In the genomic region with DNA sequence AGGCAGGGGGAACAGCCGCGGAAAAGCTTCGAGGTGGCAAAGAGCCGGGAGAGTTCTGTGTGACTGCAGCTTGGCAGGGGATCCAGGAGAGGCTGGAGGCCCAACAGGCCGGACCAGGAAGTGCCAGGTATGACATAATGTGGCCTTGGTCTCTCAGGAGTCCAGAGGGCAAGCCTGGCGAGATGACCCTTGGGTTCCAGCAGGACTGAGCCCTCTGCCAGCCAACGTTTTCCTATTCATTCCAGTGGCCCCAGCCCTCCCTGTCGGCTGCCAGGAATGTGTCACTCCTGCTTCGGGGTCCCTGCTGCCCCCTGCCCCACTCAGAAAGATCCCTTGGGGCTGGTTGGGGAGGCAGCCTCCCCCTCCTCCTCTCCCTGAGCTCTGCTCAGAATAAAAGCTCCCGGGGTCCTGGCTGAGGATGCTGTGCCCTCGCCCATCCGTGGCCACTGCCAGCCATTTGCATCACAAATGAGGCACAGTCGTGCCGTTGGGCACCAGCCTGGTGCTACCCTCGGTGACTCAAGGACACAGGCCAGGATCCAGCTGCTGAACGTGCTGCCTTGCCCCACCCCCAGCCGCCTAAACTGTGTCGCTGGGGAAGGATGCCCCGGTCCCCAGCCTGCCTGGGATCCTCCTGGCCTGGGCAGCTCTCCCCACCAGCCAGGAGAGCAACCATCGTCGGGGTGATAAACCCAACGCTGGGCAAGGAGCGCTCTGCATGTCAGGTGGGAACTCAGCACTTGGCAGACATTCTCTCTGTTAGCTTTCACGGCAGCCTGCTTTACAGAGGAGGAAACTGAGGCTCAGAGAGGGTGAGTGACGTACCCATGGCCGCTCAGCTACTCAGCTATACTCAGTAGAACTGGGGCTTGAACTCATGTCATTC, we compare ENCODE assay signal across 17 cellular contexts. TPM values are rescaled to one million over a fixed set of nuclear protein-coding genes. Genes with fewer than 3 reads are reported as not detected.
DNase-seq lines count a peak whose midpoint lies in the region; FAIRE-seq and TF ChIP-seq lines count a peak whose summit lies in the region.
"Had no signal": no experiment of that assay in that cellular context is flagged by ENCODE, and none has a peak within 500 bp of the region (broad histone marks: within the 10 kb centered on the region; RNA-seq: fewer than 3 reads in every experiment).

No MANE protein-coding gene starts in this region.

- no peaks in the 10 kb centered on the region for H3K79me2 ChIP-seq in H1 (ENCODE audit: control insufficient read depth in 1 of 2, insufficient read depth in 2 of 2, low read length in 2 of 2)

- no peak overlapping the region for H4K5ac ChIP-seq in H1 (ENCODE audit: insufficient read length, low read depth, low read length)

- H3K23ac ChIP-seq in H1 (ENCODE audit: insufficient read length), result no peak overlapping the region

- no peak overlapping the region; the same call in 1 of the 2 replicates for H2AFZ ChIP-seq in H1 (ENCODE audit: low read length)

- no peak overlapping the region; the same call in 1 of the 2 replicates for H2BK15ac ChIP-seq in H1 (ENCODE audit: low read length)

- no peak overlapping the region for H2BK120ac ChIP-seq in H1 (replicated peaks; ENCODE audit: low read depth, low read length)

- no peaks in the 10 kb centered on the region for H3K27me3 ChIP-seq in BLaER1
- no peaks in the 10 kb centered on the region for H3K27me3 ChIP-seq in H1 (replicated peaks in 1 of 4; ENCODE audit: control insufficient read depth in 3 of 4, extremely low read depth in 1 of 4, insufficient read depth in 3 of 4, low read length in 3 of 4)
- H3K27me3 ChIP-seq in neutrophil, result no peaks in the 10 kb centered on the region
- H3K27me3 ChIP-seq: vagina had no signal

- POLR2A ChIA-PET in H1 (lab: Charles Lee; ENCODE audit: partially characterized antibody), result no interaction called here

- no peak for TF ChIP-seq CTCF in H1 (IDR thresholded peaks at IDR 0.05; ENCODE audit: control extremely low read depth in 1 of 3, insufficient read depth in 1 of 3, low read depth in 1 of 3, low read length in 3 of 3)
- no peak for TF ChIP-seq CTCF in neutrophil (IDR thresholded peaks at IDR 0.05)

- peak overlapping the region; percentile 70; the same call in 1 of the 2 replicates for H2BK12ac ChIP-seq in H1 (ENCODE audit: low read depth, low read length)

- no peak for TF ChIP-seq RAD21 in H1 (IDR thresholded peaks at IDR 0.05 in 1 of 2, conservative IDR thresholded peaks at IDR 0.05 in 1 of 2; ENCODE audit: low read depth in 2 of 2, low read length in 2 of 2)

- H3K9me3 ChIP-seq in BLaER1 (no peaks in the 10 kb centered on the region), H1 (ENCODE audit: insufficient read depth in 2 of 2, low read depth in 1 of 2, low read length in 1 of 2) (no peaks in the 10 kb centered on the region), neutrophil (no peaks in the 10 kb centered on the region)
- H3K9me3 ChIP-seq: vagina had no signal

- H2BK5ac ChIP-seq in H1 (ENCODE audit: low read depth, low read length), result no peak overlapping the region

- no peaks in the 10 kb centered on the region for H4K20me1 ChIP-seq in BLaER1
- no peaks in the 10 kb centered on the region for H4K20me1 ChIP-seq in H1 (replicated peaks in 1 of 2; ENCODE audit: control insufficient read depth in 1 of 2, insufficient read depth in 2 of 2, low read length in 2 of 2)

- H3K36me3 ChIP-seq in BLaER1 (no peaks in the 10 kb centered on the region), H1 (ENCODE audit: control insufficient read depth in 2 of 4, insufficient read depth in 4 of 4, low read length in 3 of 4) (no peaks in the 10 kb centered on the region), neutrophil (no peaks in the 10 kb centered on the region)
- H3K36me3 ChIP-seq: vagina had no signal

- H3K27ac ChIP-seq in BLaER1, result peak overlapping the region; percentile 74
- H3K27ac ChIP-seq in H1 (ENCODE audit: low read depth, low read length), result no peak overlapping the region
- peak overlapping the region; percentile 74 for H3K27ac ChIP-seq in neutrophil
- H3K27ac ChIP-seq: vagina had no signal

- no peak overlapping the region for H2AK5ac ChIP-seq in H1 (ENCODE audit: low read depth, low read length)

- H3K4me2 ChIP-seq in BLaER1 (peak overlapping the region; percentile 86), H1 (ENCODE audit: insufficient read depth in 1 of 2, low read depth in 2 of 2, low read length in 2 of 2) (no peak overlapping the region; a peak in 1 of 4 replicates)

- CTCF ChIA-PET in H1 (lab: Charles Lee; ENCODE audit: partially characterized antibody), result interaction anchor here (0.7 to 1.6 kb wide), 15 partner anchors 8 to 87 kb away, joined by 3 to 6 read pairs (median 4); no protein-coding TSS in a partner anchor

- no peak overlapping the region for H3K14ac ChIP-seq in H1 (ENCODE audit: insufficient read length)

- H3K9ac ChIP-seq in BLaER1 (peak overlapping the region; percentile 60), H1 (replicated peaks in 1 of 4; ENCODE audit: extremely low read depth in 1 of 4, low read depth in 3 of 4, low read length in 3 of 4) (no peak overlapping the region)

- no peak for TF ChIP-seq POLR2A in H1 (IDR thresholded peaks at IDR 0.05; ENCODE audit: control extremely low read depth in 1 of 2, low read depth in 2 of 2, low read length in 2 of 2)

- no peak overlapping the region for H4K91ac ChIP-seq in H1 (replicated peaks; ENCODE audit: insufficient read length, low read length)

- FAIRE-seq in H1 (lab: Jason Lieb, UNC), result no peak

- WGBS in H1 (ENCODE audit: extremely low coverage in 1 of 2, insufficient coverage in 1 of 2, insufficient read length in 1 of 2, insufficient replicate concordance in 2 of 2, low coverage in 1 of 2, low lambda C conversion rate in 2 of 2, missing lambda C conversion rate in 1 of 2), 2 experiments, result 82% methylated on average over 26 of the region's 26 CpGs; no CpG with 5 or more reads in 1 of the 2 experiments

- H3K79me1 ChIP-seq in H1 (ENCODE audit: low read depth, low read length), result peaks cover 3% of the 10 kb centered on the region; the same call in 1 of the 2 replicates

- 0 out of 2 replicates have a peak overlapping the region, but pooled peaks have one; percentile 32 for H2BK20ac ChIP-seq in H1 (ENCODE audit: low read length)

- H4K8ac ChIP-seq in H1 (ENCODE audit: extremely low read depth, insufficient read depth, low read length), result no peak overlapping the region

- no peak for TF ChIP-seq EP300 in H1 (IDR thresholded peaks at IDR 0.05; ENCODE audit: borderline replicate concordance in 1 of 2, low read depth in 2 of 2, low read length in 2 of 2)

- no peaks in the 10 kb centered on the region for H3K23me2 ChIP-seq in H1 (ENCODE audit: low read depth, low read length)

- no peak overlapping the region for H3K18ac ChIP-seq in H1 (ENCODE audit: extremely low read depth, low read length)

- H3K4me1 ChIP-seq in BLaER1, result peaks cover 100% of the 10 kb centered on the region
- peaks cover 0 to 14% (median 10%) of the 10 kb centered on the region in 4 experiments; a peak in 5 of 7 replicates for H3K4me1 ChIP-seq in H1 (replicated peaks in 1 of 4; ENCODE audit: control insufficient read depth in 3 of 4, insufficient read depth in 4 of 4, low read length in 3 of 4)
- H3K4me1 ChIP-seq in neutrophil (ENCODE audit: control insufficient read depth in 1 of 2, insufficient read depth in 1 of 2, low read depth in 1 of 2, low read length in 1 of 2), result peaks cover 75 to 80% of the 10 kb centered on the region in 2 experiments

- H3K4ac ChIP-seq in H1 (replicated peaks; ENCODE audit: insufficient read length, low read depth, low read length), result no peak overlapping the region

- DNase-seq in M059J (ENCODE audit: low read depth) (peak; percentile 21), H1 (ENCODE audit: low read depth in 1 of 2, low spot score in 2 of 2) (no peak), HUDEP-2 (lab: John Stamatoyannopoulos, UW; ENCODE audit: unreplicated experiment in 76 of 76) (no peak), AG08395 (ENCODE audit: low spot score) (no peak), NCI-H1694 (lab: John Stamatoyannopoulos, UW) (no peak), DMS79 treated with DMSO at 0.1 percent for 48 hours (lab: John Stamatoyannopoulos, UW) (no peak)
- DNase-seq: activated CD4-positive, alpha-beta T cell treated with anti-CD3 and anti-CD28 coated beads for 4 hours; activated CD8-positive, alpha-beta memory T cell treated with anti-CD3 and anti-CD28 coated beads, Interleukin-2, amount 50 U/mL, for 48 hours; activated naive CD4-positive, alpha-beta T cell; COR-L47; cortex of kidney; naive thymus-derived CD4-positive, alpha-beta T cell; NCI-H187 treated with DMSO at 0.1 percent for 48 hours; NCI-H510A had no signal

- H3K4me3 ChIP-seq in BLaER1 (no peak overlapping the region), H1 (ENCODE audit: extremely low read depth in 1 of 4, insufficient read depth in 2 of 4, low read depth in 3 of 4, low read length in 4 of 4) (no peak overlapping the region), neutrophil (ENCODE audit: low read depth in 1 of 2, low read length in 1 of 2) (no peak overlapping the region)
- H3K4me3 ChIP-seq: vagina had no signal

- no peak overlapping the region for H3K56ac ChIP-seq in H1 (replicated peaks; ENCODE audit: insufficient read length, low read depth, low read length)

TF ChIP-seq in H1, 55 proteins besides CTCF, POLR2A, EP300 and RAD21:
- no peak for TF ChIP-seq SIX5 (IDR thresholded peaks at IDR 0.05; ENCODE audit: low read depth, low read length)
- TF ChIP-seq PHF8 (conservative IDR thresholded peaks at IDR 0.05; ENCODE audit: low read depth, low read length), result no peak
- TF ChIP-seq, protein P1, sequence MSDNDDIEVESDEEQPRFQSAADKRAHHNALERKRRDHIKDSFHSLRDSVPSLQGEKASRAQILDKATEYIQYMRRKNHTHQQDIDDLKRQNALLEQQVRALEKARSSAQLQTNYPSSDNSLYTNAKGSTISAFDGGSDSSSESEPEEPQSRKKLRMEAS (IDR thresholded peaks at IDR 0.05), result no peak
- TF ChIP-seq BCL11A (IDR thresholded peaks at IDR 0.05; ENCODE audit: low read depth in 2 of 2, low read length in 2 of 2), result no peak
- no peak for TF ChIP-seq NANOG (IDR thresholded peaks at IDR 0.05; ENCODE audit: insufficient read depth, low read depth, low read length, poor library complexity, severe bottlenecking)
- TF ChIP-seq SP2 (IDR thresholded peaks at IDR 0.05; ENCODE audit: low read length), result no peak
TF ChIP-seq in H1: peak in this region for 0.

RNA-seq across cellular contexts. Expression of a gene that starts 37.7 kb away (rescaled TPM):
- 14.0 and 16.1 TPM in 2 replicates for total RNA-seq in M059J (2014; rRNA removed; shearing (Covaris generic))
- 57.7 and 60.1 TPM in 2 replicates for total RNA-seq in H1 (2021; fragmentation: NEBNext Ultra II Directional; extraction: Animal tissue kit (Norgen Biotek cat#: 25700))
- 109 and 131 TPM in 2 replicates for polyA plus RNA-seq in H1 (2011; rRNA removed)
- polyA plus RNA-seq in H1 (2011; cell fraction: cytosol; rRNA removed), result 71.9 TPM
- 75.2 TPM for polyA plus RNA-seq in H1 (2011; cell fraction: nucleus; rRNA removed)
- 32.3 to 58.0 TPM (median 56.1 TPM) in 4 replicates for polyA plus RNA-seq in H1 (2012, experiment 1 of 2)
- 61.6 TPM for polyA plus RNA-seq in H1 (2012, experiment 2 of 2)
- 53.7 TPM for polyA plus RNA-seq in H1 (2013, experiment 1 of 2)
- polyA plus RNA-seq in H1 (2013, experiment 2 of 2), result 52.7 TPM
- 16.3 and 19.0 TPM in 2 replicates for polyA minus RNA-seq in H1 (2011; rRNA and poly(A)+ RNA removed)
- 49.0 TPM for polyA minus RNA-seq in H1 (2011; cell fraction: cytosol; rRNA and poly(A)+ RNA removed)
- polyA minus RNA-seq in H1 (2011; cell fraction: nucleus; rRNA and poly(A)+ RNA removed), result 23.7 TPM
